In genomic region chr5:114360816-114361723, GRCh38 we compare ENCODE assay signal across 9 cellular contexts. TPM values are rescaled to one million over a fixed set of nuclear protein-coding genes. Genes with fewer than 3 reads are reported as not detected.
DNase-seq lines count a peak whose midpoint lies in the region; ATAC-seq, FAIRE-seq and TF ChIP-seq lines count a peak whose summit lies in the region.
"Had no signal": no experiment of that assay in that cellular context is flagged by ENCODE, and none has a peak within 500 bp of the region (broad histone marks: within the 10 kb centered on the region; RNA-seq: fewer than 3 reads in every experiment).

No MANE protein-coding gene starts in this region.

- no peak overlapping the region for H3K27ac ChIP-seq in Karpas-422 (ENCODE audit: low read length)
- no peak overlapping the region for H3K27ac ChIP-seq in kidney (ENCODE audit: low read depth in 2 of 2, low read length in 2 of 2)
- peak overlapping the region in 3 of 5 donors; percentile 56 to 72 (median 70) for H3K27ac ChIP-seq in stomach
- H3K27ac ChIP-seq in OCI-LY7 (ENCODE audit: low read depth, low read length, poor library complexity, severe bottlenecking) = no peak overlapping the region

- H3K4me1 ChIP-seq in BE2C (no peaks in the 10 kb centered on the region), Karpas-422 (ENCODE audit: low read length) (no peaks in the 10 kb centered on the region), kidney (ENCODE audit: control insufficient read depth in 1 of 2, insufficient read depth in 1 of 2, low read depth in 1 of 2, low read length in 2 of 2) (peaks cover 0 to 8% of the 10 kb centered on the region in 2 donors), stomach (peaks cover 7 to 43% (median 37%) of the 10 kb centered on the region in 4 donors), OCI-LY7 (ENCODE audit: insufficient read depth, low read length, poor library complexity, severe bottlenecking) (no peaks in the 10 kb centered on the region)

- H3K4me3 ChIP-seq in BE2C (ENCODE audit: low read depth, low read length) (peak overlapping the region; percentile 51), Karpas-422 (ENCODE audit: low read length) (no peak overlapping the region), astrocyte of the cerebellum (ENCODE audit: low read depth, low read length) (peak overlapping the region; percentile 48), kidney (ENCODE audit: low read length in 2 of 2) (peak overlapping the region; percentile 47 to 67), stomach (peak overlapping the region; percentile 62 to 75 (median 68)), OCI-LY7 (ENCODE audit: low read depth, low read length, poor library complexity, severe bottlenecking) (no peak overlapping the region)

- H4K20me1 ChIP-seq in Karpas-422 (ENCODE audit: insufficient read depth, low read depth, low read length) (no peaks in the 10 kb centered on the region), OCI-LY7 (ENCODE audit: insufficient read depth, low read length) (no peaks in the 10 kb centered on the region)

- CTCF ChIA-PET in OCI-LY7 (lab: Charles Lee; ENCODE audit: unreplicated experiment) = no interaction called here

- in situ Hi-C loops in astrocyte of the cerebellum (cut with HindIII; ENCODE audit: low sequenced_read_pairs) = no loop called here

- H3K9me2 ChIP-seq in Karpas-422 (replicated peaks; ENCODE audit: insufficient read depth, low read length) = no peaks in the 10 kb centered on the region
- H3K9me2 ChIP-seq in OCI-LY7 (ENCODE audit: insufficient read depth, low read length) = no peaks in the 10 kb centered on the region

- POLR2A ChIA-PET in OCI-LY7 (lab: Charles Lee) = no interaction called here

- no peak for FAIRE-seq in kidney (lab: Jason Lieb, UNC)

- TF ChIP-seq POLR2A in stomach (IDR thresholded peaks at IDR 0.05) = no peak

- no peaks in the 10 kb centered on the region for H3K79me2 ChIP-seq in Karpas-422 (ENCODE audit: low read length)
- H3K79me2 ChIP-seq in OCI-LY7 (ENCODE audit: insufficient read depth, low read depth, low read length) = no peaks in the 10 kb centered on the region

- intact Hi-C loops in kidney (cut with DNase I) (no loop called here), stomach (cut with DNase I; ENCODE audit: low total_unique reads) (no loop called here), OCI-LY7 (cut with micrococcal nuclease; ENCODE audit: unreplicated experiment) (no loop called here)

- H3K9ac ChIP-seq in Karpas-422 (ENCODE audit: low read length) (no peak overlapping the region), kidney (ENCODE audit: low read length in 2 of 2) (peak overlapping the region in 1 of 2 donors; percentile 26)

- H3K36me3 ChIP-seq in BE2C (no peaks in the 10 kb centered on the region), Karpas-422 (ENCODE audit: insufficient read depth, low read length) (no peaks in the 10 kb centered on the region), kidney (ENCODE audit: control insufficient read depth in 1 of 2, insufficient read depth in 2 of 2, low read length in 2 of 2) (no peaks in the 10 kb centered on the region), stomach (no peaks in the 10 kb centered on the region), OCI-LY7 (ENCODE audit: insufficient read depth, low read length) (no peaks in the 10 kb centered on the region)

- no peak for TF ChIP-seq EP300 in stomach (IDR thresholded peaks at IDR 0.05)

- peak; percentile 4 for ATAC-seq in GM19328 (IDR thresholded peaks at IDR 0.05; ENCODE audit: unreplicated experiment)
- ATAC-seq: HCT116 had no signal

- 1% methylated on average over 28 to 78 of the region's 78 CpGs for WGBS in stomach, 5 donors

- DNase-seq in BE2C (peak; percentile 24), Karpas-422 (peak; percentile 44), astrocyte of the cerebellum (ENCODE audit: low read depth) (no peak), kidney (peak; percentile 76), stomach (no peak), OCI-LY7 (ENCODE audit: low spot score) (no peak)
- DNase-seq in activated CD4-positive, alpha-beta T cell treated with anti-CD3 and anti-CD28 coated beads for 1 hour = no peak

- H3K9me3 ChIP-seq in BE2C (no peaks in the 10 kb centered on the region), Karpas-422 (ENCODE audit: low read length) (no peaks in the 10 kb centered on the region), kidney (ENCODE audit: control insufficient read depth in 1 of 2, low read length in 2 of 2) (no peaks in the 10 kb centered on the region), stomach (no peaks in the 10 kb centered on the region), OCI-LY7 (ENCODE audit: low read length) (no peaks in the 10 kb centered on the region)

- no peak for TF ChIP-seq CTCF in BE2C (IDR thresholded peaks at IDR 0.05; ENCODE audit: low read depth, low read length)
- TF ChIP-seq CTCF in astrocyte of the cerebellum (IDR thresholded peaks at IDR 0.05; ENCODE audit: low read depth, low read length, missing control alignments) = no peak
- peak; percentile 17 for TF ChIP-seq CTCF in kidney (IDR thresholded peaks at IDR 0.05; ENCODE audit: borderline replicate concordance, extremely low read depth, insufficient read depth)
- no peak for TF ChIP-seq CTCF in stomach (IDR thresholded peaks at IDR 0.05)
- no peak for TF ChIP-seq CTCF in OCI-LY7 (conservative IDR thresholded peaks at IDR 0.05; ENCODE audit: low read length)

- BruUV-seq in OCI-LY7 (replicated peaks; lab: Mats Ljungman, UMichigan) = no TSS peak

- H2AFZ ChIP-seq in Karpas-422 (ENCODE audit: low read length) (no peak overlapping the region), OCI-LY7 (ENCODE audit: low read length) (no peak overlapping the region)

- peaks cover 68% of the 10 kb centered on the region for H3K27me3 ChIP-seq in BE2C
- no peaks in the 10 kb centered on the region for H3K27me3 ChIP-seq in Karpas-422 (ENCODE audit: low read length)
- peaks cover 0 to 56% (median 39%) of the 10 kb centered on the region in 3 donors for H3K27me3 ChIP-seq in stomach

- H3K4me2 ChIP-seq in Karpas-422 (ENCODE audit: low read depth, low read length, poor library complexity, severe bottlenecking) (no peak overlapping the region), OCI-LY7 (ENCODE audit: low read length) (no peak overlapping the region)

RNA-seq across cellular contexts. Expression of gene KCNN2, which starts 0.8 kb away (rescaled TPM):
- 0.91 TPM for polyA plus RNA-seq in BE2C (2012; ENCODE audit: insufficient read depth, insufficient read length, low read depth)
- total RNA-seq in Karpas-422 (2014; rRNA removed; shearing (Covaris generic); ENCODE audit: low replicate concordance) = not detected in 2 replicates
- total RNA-seq in kidney = 1.5 TPM
- polyA plus RNA-seq in kidney (ENCODE audit: insufficient read depth, low read depth, low replicate concordance) = 1.7 TPM
- 1 to 10 TPM in 2 of 5 donors, under 1 TPM in 2, not detected in 1; 0.43 to 9.4 (median 1.6) TPM for total RNA-seq in stomach
- under 1 TPM in 2 of 3 donors, not detected in 1; 0.28 to 0.92 TPM for polyA plus RNA-seq in stomach
- not detected in 2 replicates for total RNA-seq in OCI-LY7 (2014; rRNA removed; shearing (Covaris generic))
- total RNA-seq in OCI-LY7 (2022) = not detected in 2 replicates

Comparison
In these comparisons a context has a peak if more than half of its experiments do, and no peak if none do; other contexts are left out.
1. DNase-seq: peak in BE2C (single experiment), Karpas-422 (single experiment) and kidney (single experiment); none in astrocyte of the cerebellum (single experiment), stomach (single experiment), OCI-LY7 (single experiment) and activated CD4-positive, alpha-beta T cell treated with anti-CD3 and anti-CD28 coated beads for 1 hour (single experiment).
2. H3K4me3 ChIP-seq: peak in BE2C (single experiment), astrocyte of the cerebellum (single experiment), kidney (2 of 2) and stomach (4 of 4); none in Karpas-422 (single experiment) and OCI-LY7 (single experiment).
3. H3K27ac ChIP-seq: peak in stomach (3 of 5); none in Karpas-422 (single experiment), kidney (0 of 2) and OCI-LY7 (single experiment).